8 cellular contexts compared by ENCODE assay signal in the genomic region with DNA sequence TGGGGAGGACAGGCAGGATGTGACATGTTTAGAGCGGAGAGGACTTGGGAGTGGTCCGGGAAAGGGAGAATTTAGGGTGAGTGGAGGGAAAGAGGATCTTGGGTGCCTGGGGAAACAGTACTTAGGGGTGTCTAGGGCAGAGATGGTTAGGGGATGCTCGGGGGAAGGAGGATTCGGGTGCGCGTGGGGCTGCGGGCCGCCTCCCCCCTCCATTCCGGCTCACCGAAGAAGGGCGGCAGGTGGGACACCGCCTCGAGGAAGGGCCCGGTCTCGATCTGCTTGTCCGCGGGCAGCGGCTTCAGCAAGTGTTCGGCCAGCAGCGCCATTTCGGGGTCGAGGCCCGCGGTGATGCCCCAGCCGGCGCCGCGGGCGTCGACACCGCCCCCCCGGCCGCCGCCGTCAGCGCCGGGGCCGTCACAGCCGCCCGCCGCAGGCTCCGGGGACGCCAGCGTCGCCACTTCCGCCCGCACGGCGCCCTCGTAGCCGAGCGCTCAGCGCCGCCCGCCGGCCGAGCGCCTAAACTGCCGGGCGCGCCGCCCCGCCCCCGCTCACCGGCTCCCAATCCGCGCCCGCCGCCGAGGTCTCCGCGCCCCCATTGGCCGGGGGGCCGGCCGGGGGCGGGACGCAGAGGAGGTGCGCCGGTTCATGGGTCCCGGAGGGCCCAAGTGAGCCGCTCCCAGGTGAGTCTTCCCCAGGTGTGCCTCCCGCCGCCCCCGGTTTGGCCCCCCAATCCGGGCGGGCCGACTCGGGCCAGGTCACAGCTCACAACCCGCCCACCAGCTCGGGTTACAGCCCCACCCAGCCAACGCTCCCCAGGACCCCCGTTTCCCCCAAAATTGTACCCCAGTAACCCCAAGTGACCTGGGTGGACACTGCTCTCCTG. TPM values are rescaled to one million over a fixed set of nuclear protein-coding genes. Genes with fewer than 3 reads are reported as not detected.
DNase-seq lines count a peak whose midpoint lies in the region; ATAC-seq and TF ChIP-seq lines count a peak whose summit lies in the region.

Gene GLTP, minus strand, starts transcription at position 493 of the 883 bp plus-strand sequence. Its CDS starts 167 bp downstream, at position 326.

- H3K27ac ChIP-seq in GM23248 (peak within 1 kb of the TSS; percentile 24), foreskin keratinocyte (peak within 1 kb of the TSS; percentile 44), subcutaneous abdominal adipose tissue (ENCODE audit: low read depth, low read length) (peak within 1 kb of the TSS; percentile 48)

- H2AFZ ChIP-seq in GM23248 (peak within 1 kb of the TSS; percentile 87), neuron (ENCODE audit: low read depth, low read length) (peak within 1 kb of the TSS; percentile 60)

- 1% methylated on average over 38 to 46 of the region's 92 CpGs for WGBS in GM23248 (ENCODE audit: low coverage in 1 of 2, low lambda C conversion rate in 2 of 2, missing lambda C conversion rate in 2 of 2), 2 experiments

- H3K9ac ChIP-seq in GM23248 = peak within 1 kb of the TSS; percentile 81
- peak within 1 kb of the TSS; percentile 77 to 97 (median 91) for H3K9ac ChIP-seq in subcutaneous abdominal adipose tissue (ENCODE audit: low read length in 5 of 5)

- in situ Hi-C loops in GM23248 (cut with MboI) = no loop called here

- peak; percentile 91 for TF ChIP-seq CTCF in LNCAP (IDR thresholded peaks at IDR 0.05)
- TF ChIP-seq CTCF in foreskin keratinocyte (conservative IDR thresholded peaks at IDR 0.05) = peak; percentile 93

- no peaks in the 10 kb centered on the region for H3K36me3 ChIP-seq in GM23248 (ENCODE audit: low read depth)
- no peaks in the 10 kb centered on the region for H3K36me3 ChIP-seq in neuron (ENCODE audit: insufficient read depth, low read length)
- no peaks in the 10 kb centered on the region for H3K36me3 ChIP-seq in subcutaneous abdominal adipose tissue (ENCODE audit: control insufficient read depth in 5 of 5, insufficient read depth in 5 of 5, low read length in 5 of 5)

- peaks cover 48% of the 10 kb centered on the region for H3K79me2 ChIP-seq in GM23248 (ENCODE audit: insufficient read depth)

- no peaks in the 10 kb centered on the region for H3K27me3 ChIP-seq in GM23248 (replicated peaks; ENCODE audit: insufficient read depth)
- H3K27me3 ChIP-seq in foreskin keratinocyte = no peaks in the 10 kb centered on the region
- H3K27me3 ChIP-seq in neuron (ENCODE audit: insufficient read depth, low read length) = no peaks in the 10 kb centered on the region
- H3K27me3 ChIP-seq in subcutaneous abdominal adipose tissue (ENCODE audit: control insufficient read depth in 5 of 5, insufficient read depth in 4 of 5, low read length in 5 of 5) = no peaks in the 10 kb centered on the region

- H3K9me3 ChIP-seq in GM23248 (ENCODE audit: low read depth) (no peaks in the 10 kb centered on the region), neuron (ENCODE audit: low read length) (no peaks in the 10 kb centered on the region), subcutaneous abdominal adipose tissue (ENCODE audit: control insufficient read depth in 5 of 5, low read length in 5 of 5) (no peaks in the 10 kb centered on the region)

- peak; percentile 90 for ATAC-seq in foreskin keratinocyte

- H3K4me2 ChIP-seq in GM23248 (ENCODE audit: unreplicated experiment) = peak within 1 kb of the TSS; percentile 98

- H3K9me2 ChIP-seq in GM23248 (ENCODE audit: insufficient read depth) = no peaks in the 10 kb centered on the region

- no peaks in the 10 kb centered on the region for H4K20me1 ChIP-seq in GM23248 (ENCODE audit: insufficient read depth)

- DNase-seq in EL (peak; percentile 84), GM23248 (peak; percentile 96), SHP77 treated with DMSO at 0.1 percent for 48 hours (lab: John Stamatoyannopoulos, UW) (peak; percentile 27), activated gamma-delta T cell treated with Interleukin-2 at 50 U/mL for 16 hours (peak; percentile 87), foreskin keratinocyte (peak in 1 of 2 donors; percentile 51)

- H3K4me1 ChIP-seq in GM23248 (ENCODE audit: insufficient read depth) = peaks cover 25% of the 10 kb centered on the region
- peaks cover 16% of the 10 kb centered on the region for H3K4me1 ChIP-seq in foreskin keratinocyte
- peaks cover 14% of the 10 kb centered on the region for H3K4me1 ChIP-seq in neuron (ENCODE audit: insufficient read depth, low read length)
- H3K4me1 ChIP-seq in subcutaneous abdominal adipose tissue (ENCODE audit: control insufficient read depth in 5 of 5, insufficient read depth in 5 of 5, low read length in 5 of 5) = peaks cover 7 to 31% (median 24%) of the 10 kb centered on the region in 5 donors

- H3F3A ChIP-seq in GM23248 (ENCODE audit: insufficient read depth) = peaks cover 6% of the 10 kb centered on the region; the same call in 1 of the 2 replicates

- H3K4me3 ChIP-seq in GM23248 (peak within 1 kb of the TSS; percentile 98), neuron (ENCODE audit: low read length) (peak within 1 kb of the TSS; percentile 80), subcutaneous abdominal adipose tissue (ENCODE audit: low read depth in 1 of 5, low read length in 5 of 5) (peak within 1 kb of the TSS; percentile 82 to 92 (median 87))

RNA-seq across cellular contexts. Expression of gene GLTP, which starts in this region (rescaled TPM):
- total RNA-seq in GM23248 (2014; rRNA removed; shearing (Covaris generic)) = 62.2 and 96.5 TPM in 2 replicates
- polyA plus RNA-seq in GM23248 (2016; fragmentation: Nextera tagmentation; extraction: Ambion mirVana) (92.8 and 96.0 TPM in 2 replicates), foreskin keratinocyte (32.6 and 35.4 TPM in 2 replicates)
- total RNA-seq in foreskin keratinocyte = 47.9 and 52.6 TPM in 2 replicates
